Comparison of ENCODE assay signal across 10 cellular contexts in the genomic region with DNA sequence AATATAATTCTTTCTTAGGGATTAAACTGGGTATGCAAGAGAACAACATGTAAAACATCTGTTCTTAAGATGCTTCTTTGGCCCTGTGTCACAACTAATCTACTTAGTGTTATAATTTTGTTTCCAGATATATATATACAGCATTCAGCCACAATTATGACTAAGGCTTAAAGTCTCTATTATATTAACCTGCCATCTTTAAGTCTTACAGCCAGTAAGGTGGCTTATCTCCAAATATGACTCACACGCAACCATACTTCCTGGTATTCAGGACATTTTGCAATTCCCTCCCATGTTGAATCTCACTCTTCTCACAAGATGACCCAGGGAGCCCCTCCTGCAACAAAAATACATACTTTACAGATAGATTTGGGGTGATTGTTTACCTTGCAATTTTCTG. TPM values are rescaled to one million over a fixed set of nuclear protein-coding genes. Genes with fewer than 3 reads are reported as not detected.
DNase-seq lines count a peak whose midpoint lies in the region; ATAC-seq and TF ChIP-seq lines count a peak whose summit lies in the region.
"Had no signal": no experiment of that assay in that cellular context is flagged by ENCODE, and none has a peak within 500 bp of the region (broad histone marks: within the 10 kb centered on the region; RNA-seq: fewer than 3 reads in every experiment).

No MANE protein-coding gene starts in this region.

- H3K4me3 ChIP-seq in mammary epithelial cell (replicated peaks in 1 of 3; ENCODE audit: insufficient read depth in 1 of 3, low read depth in 2 of 3, low read length in 3 of 3): no peak overlapping the region
- no peak overlapping the region for H3K4me3 ChIP-seq in mucosa of descending colon
- H3K4me3 ChIP-seq: smooth muscle cell had no signal

- dilution Hi-C loops in mammary epithelial cell (cut with HindIII; ENCODE audit: low sequenced_read_pairs): no loop called here

- no peak overlapping the region for H3K9ac ChIP-seq in mammary epithelial cell (ENCODE audit: insufficient read depth, low read length)

- peak; percentile 70 for DNase-seq in ELR (ENCODE audit: low read depth)
- DNase-seq in NCI-H82 (lab: John Stamatoyannopoulos, UW): peak; percentile 55
- peak; percentile 52 for DNase-seq in mammary epithelial cell
- no peak for DNase-seq in mucosa of descending colon
- no peak for DNase-seq in activated gamma-delta T cell treated with Interleukin-2 at 50 U/mL for 16 hours
- DNase-seq: NCI-H774 had no signal

- intact Hi-C loops in mammary epithelial cell (cut with micrococcal nuclease): no loop called here
- intact Hi-C loops in mucosa of descending colon (cut with DNase I, micrococcal nuclease): no loop called here

- H2AFZ ChIP-seq in mammary epithelial cell (ENCODE audit: low read depth, low read length): no peak overlapping the region

- no peaks in the 10 kb centered on the region for H3K27me3 ChIP-seq in mammary epithelial cell (ENCODE audit: insufficient read depth, low read length)

- no peaks in the 10 kb centered on the region for H4K20me1 ChIP-seq in mammary epithelial cell (ENCODE audit: insufficient read depth, low read length)

- no peak overlapping the region for H3K27ac ChIP-seq in mammary epithelial cell (ENCODE audit: insufficient read depth, low read depth, low read length)

- WGBS in mammary epithelial cell (ENCODE audit: low coverage, missing lambda C conversion rate): 82% methylated on average over 1 of the region's 1 CpG

- H3K4me1 ChIP-seq in mammary epithelial cell (ENCODE audit: insufficient read depth, low read length) (peaks cover 3% of the 10 kb centered on the region), mucosa of descending colon (ENCODE audit: low read depth) (no peaks in the 10 kb centered on the region)

- no peaks in the 10 kb centered on the region for H3K79me2 ChIP-seq in mammary epithelial cell (ENCODE audit: insufficient read depth, low read length)

- in situ Hi-C loops in mammary epithelial cell (cut with MboI; ENCODE audit: low sequenced_read_pairs in 2 of 2): loop anchor here in 1 of 2 donors (25.0 kb wide), 1 partner anchor 1896 kb away; no protein-coding TSS in a partner anchor

- CTCF ChIA-PET in mammary epithelial cell (lab: Charles Lee; ENCODE audit: low non-redundant PET): no interaction called here

- BruUV-seq in mammary epithelial cell (replicated peaks; lab: Mats Ljungman, UMichigan): no TSS peak

- H3K9me3 ChIP-seq in mammary epithelial cell (replicated peaks; ENCODE audit: insufficient read depth, low read length) (no peaks in the 10 kb centered on the region), mucosa of descending colon (no peaks in the 10 kb centered on the region)

- H3K36me3 ChIP-seq in mammary epithelial cell (ENCODE audit: insufficient read depth, low read length) (no peaks in the 10 kb centered on the region), mucosa of descending colon (ENCODE audit: low read depth) (no peaks in the 10 kb centered on the region)

- no peak for TF ChIP-seq CTCF in mammary epithelial cell (conservative IDR thresholded peaks at IDR 0.05 in 1 of 2, IDR thresholded peaks at IDR 0.05 in 1 of 2; ENCODE audit: extremely low read depth in 1 of 2, insufficient read depth in 1 of 2, low read depth in 1 of 2, low read length in 2 of 2)
- TF ChIP-seq CTCF in mucosa of descending colon (IDR thresholded peaks at IDR 0.05): no peak

- H3K4me2 ChIP-seq in mammary epithelial cell (ENCODE audit: insufficient read depth, low read depth, low read length): no peak overlapping the region
- H3K4me2 ChIP-seq: smooth muscle cell had no signal

- ATAC-seq in mucosa of descending colon (peak; percentile 58), HG03280 (IDR thresholded peaks at IDR 0.05; ENCODE audit: unreplicated experiment) (no peak), HG03378 (IDR thresholded peaks at IDR 0.05; ENCODE audit: unreplicated experiment) (no peak), GM21723 (IDR thresholded peaks at IDR 0.05; ENCODE audit: unreplicated experiment) (no peak)

RNA-seq across cellular contexts. Expression of gene KBTBD8, which starts 6.6 kb away (rescaled TPM):
- 1 to 10 TPM; 3.5 to 3.7 TPM for total RNA-seq in mammary epithelial cell
- 1.5 TPM for polyA plus RNA-seq in mammary epithelial cell
- polyA minus RNA-seq in mammary epithelial cell: 3.5 TPM
- total RNA-seq in mucosa of descending colon: 1 to 10 TPM; 1.9 to 2.7 (median 2.5) TPM

Comparison
In these comparisons a context has a peak if more than half of its experiments do, and no peak if none do; other contexts are left out.
1. DNase-seq: peak in ELR (single experiment), NCI-H82 (single experiment) and mammary epithelial cell (single experiment); none in mucosa of descending colon (0 of 3) and activated gamma-delta T cell treated with Interleukin-2 at 50 U/mL for 16 hours (single experiment).